ENCODE assay signal across 20 cellular contexts in the genomic region with DNA sequence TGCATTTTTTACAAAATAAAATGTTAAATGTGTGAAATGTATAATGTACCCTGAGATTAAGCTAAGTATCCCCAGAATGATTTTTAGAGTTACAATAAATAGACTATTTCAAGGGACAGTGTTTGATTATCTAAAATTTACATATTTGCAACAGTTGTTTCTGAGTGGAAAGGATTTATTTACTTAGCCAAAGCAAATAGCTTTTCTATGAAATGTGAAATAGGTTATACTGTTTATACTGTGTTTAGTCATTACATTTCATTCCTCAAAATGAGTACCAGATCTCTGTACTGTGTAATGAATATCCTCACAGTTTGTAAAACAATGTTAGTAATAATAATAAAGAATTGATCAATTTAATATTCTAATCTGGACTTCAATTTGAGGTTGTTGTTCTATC.
A peak's percentile ranks its signal among the peaks of the same experiment; 100 is the strongest.
DNase-seq lines count a peak whose midpoint lies in the region; TF ChIP-seq lines count a peak whose summit lies in the region.
"Had no signal": no experiment of that assay in that cellular context is flagged by ENCODE, and none has a peak within 500 bp of the region (broad histone marks: within the 10 kb centered on the region; RNA-seq: fewer than 3 reads in every experiment).

No MANE protein-coding gene starts in this region.

- TF ChIP-seq CTCF in KMS-11 (conservative IDR thresholded peaks at IDR 0.05; ENCODE audit: low read depth, low read length), result no peak
- no peak for TF ChIP-seq CTCF in brain (conservative IDR thresholded peaks at IDR 0.05)
- TF ChIP-seq CTCF in osteocyte (IDR thresholded peaks at IDR 0.05), result no peak
- TF ChIP-seq CTCF in mesothelial cell of epicardium (IDR thresholded peaks at IDR 0.05; ENCODE audit: unreplicated experiment), result no peak
- no peak for TF ChIP-seq CTCF in tibial artery (IDR thresholded peaks at IDR 0.05)

- no peaks in the 10 kb centered on the region for H3K79me2 ChIP-seq in KMS-11 (ENCODE audit: insufficient read depth, low read depth)

- H3K36me3 Mint-ChIP-seq in brain (no peaks in the 10 kb centered on the region), osteocyte (ENCODE audit: unreplicated experiment) (no peaks in the 10 kb centered on the region), mesothelial cell of epicardium (no peaks in the 10 kb centered on the region)
- H3K36me3 Mint-ChIP-seq: CD8-positive, alpha-beta T cell had no signal

- no peaks in the 10 kb centered on the region for H3K9me3 ChIP-seq in tibial artery
- H3K9me3 ChIP-seq: SJCRH30 had no signal

- H3K4me1 Mint-ChIP-seq in brain (peaks cover 52% of the 10 kb centered on the region), osteocyte (ENCODE audit: unreplicated experiment) (peaks cover 75% of the 10 kb centered on the region), mesothelial cell of epicardium (peaks cover 20% of the 10 kb centered on the region)

- peaks cover 74% of the 10 kb centered on the region for H3K4me1 ChIP-seq in KMS-11 (ENCODE audit: low read depth, poor library complexity, severe bottlenecking)
- H3K4me1 ChIP-seq in tibial artery, result no peaks in the 10 kb centered on the region

- H3K4me2 ChIP-seq in KMS-11, result peak overlapping the region; percentile 89

- H3K4me3 Mint-ChIP-seq in brain (peak overlapping the region in 3 of 5 experiments; percentile 7 to 64 (median 43)), osteocyte (ENCODE audit: unreplicated experiment) (peak overlapping the region; percentile 12), mesothelial cell of epicardium (no peak overlapping the region)
- H3K4me3 Mint-ChIP-seq: CD8-positive, alpha-beta T cell had no signal

- H3K36me3 ChIP-seq in KMS-11 (ENCODE audit: insufficient read depth) (no peaks in the 10 kb centered on the region), tibial artery (no peaks in the 10 kb centered on the region)
- H3K36me3 ChIP-seq: SJCRH30 had no signal

- H3K27ac ChIP-seq in KMS-11 (peak overlapping the region; percentile 98), tibial artery (no peak overlapping the region)
- H3K27ac ChIP-seq: HL-60, SJCRH30 had no signal

- DNase-seq in HCEC 1CT, result peak; percentile 24
- DNase-seq in osteocyte (ENCODE audit: extremely low spot score, unreplicated experiment), result no peak
- DNase-seq in activated CD4-positive, CD25-positive, alpha-beta regulatory T cell treated with anti-CD3 and anti-CD28 coated beads, Interleukin-2, amount 50 U/mL, for 72 hours, result no peak
- DNase-seq in mesothelial cell of epicardium (ENCODE audit: low spot score in 2 of 2, unreplicated experiment in 2 of 2), result no peak
- no peak for DNase-seq in cortex of kidney (lab: John Stamatoyannopoulos, UW)
- DNase-seq in tibial artery, result no peak
- DNase-seq: AML-193; C1 segment of cervical spinal cord; CD8-positive, alpha-beta T cell; GDM1; KBM-7; NCI-H1436 treated with DMSO at 0.1 percent for 48 hours; NCI-H1930; NCI-H2227 treated with DMSO at 0.1 percent for 48 hours; NCI-H524; NCI-H82; SJCRH30 had no signal

- H3K9me3 Mint-ChIP-seq in brain (peaks cover 0 to 1% (median 0%) of the 10 kb centered on the region in 5 experiments), osteocyte (ENCODE audit: unreplicated experiment) (no peaks in the 10 kb centered on the region), mesothelial cell of epicardium (no peaks in the 10 kb centered on the region)

- no peaks in the 10 kb centered on the region for H4K20me1 ChIP-seq in KMS-11 (ENCODE audit: insufficient read depth)

- no peak overlapping the region for H3K4me3 ChIP-seq in KMS-11 (IDR thresholded peaks at IDR 0.05; ENCODE audit: insufficient read depth, low read depth, low read length)
- no peak overlapping the region for H3K4me3 ChIP-seq in tibial artery
- H3K4me3 ChIP-seq: SJCRH30 had no signal

- intact Hi-C loops in tibial artery (cut with DNase I; ENCODE audit: low total_unique reads), result no loop called here

- no peaks in the 10 kb centered on the region for H3K27me3 ChIP-seq in KMS-11 (ENCODE audit: insufficient read depth, low read depth)
- no peaks in the 10 kb centered on the region for H3K27me3 ChIP-seq in tibial artery
- H3K27me3 ChIP-seq: SJCRH30 had no signal

- H3K9ac ChIP-seq in KMS-11, result peak overlapping the region; percentile 73; the same call in 1 of the 2 replicates

- H3K27me3 Mint-ChIP-seq in brain, result peaks cover 26% of the 10 kb centered on the region
- H3K27me3 Mint-ChIP-seq in osteocyte (ENCODE audit: unreplicated experiment), result no peaks in the 10 kb centered on the region
- H3K27me3 Mint-ChIP-seq in mesothelial cell of epicardium (ENCODE audit: low read depth), result no peaks in the 10 kb centered on the region

- H3K27ac Mint-ChIP-seq in brain (peak overlapping the region in 4 of 5 experiments; percentile 45 to 88 (median 66)), osteocyte (ENCODE audit: unreplicated experiment) (peak overlapping the region; percentile 93), mesothelial cell of epicardium (no peak overlapping the region)
- H3K27ac Mint-ChIP-seq: CD8-positive, alpha-beta T cell had no signal

- H2AFZ ChIP-seq in KMS-11 (ENCODE audit: low read depth), result peak overlapping the region; percentile 65
